ENCODE assay signal across 1 cellular context in the genomic region with DNA sequence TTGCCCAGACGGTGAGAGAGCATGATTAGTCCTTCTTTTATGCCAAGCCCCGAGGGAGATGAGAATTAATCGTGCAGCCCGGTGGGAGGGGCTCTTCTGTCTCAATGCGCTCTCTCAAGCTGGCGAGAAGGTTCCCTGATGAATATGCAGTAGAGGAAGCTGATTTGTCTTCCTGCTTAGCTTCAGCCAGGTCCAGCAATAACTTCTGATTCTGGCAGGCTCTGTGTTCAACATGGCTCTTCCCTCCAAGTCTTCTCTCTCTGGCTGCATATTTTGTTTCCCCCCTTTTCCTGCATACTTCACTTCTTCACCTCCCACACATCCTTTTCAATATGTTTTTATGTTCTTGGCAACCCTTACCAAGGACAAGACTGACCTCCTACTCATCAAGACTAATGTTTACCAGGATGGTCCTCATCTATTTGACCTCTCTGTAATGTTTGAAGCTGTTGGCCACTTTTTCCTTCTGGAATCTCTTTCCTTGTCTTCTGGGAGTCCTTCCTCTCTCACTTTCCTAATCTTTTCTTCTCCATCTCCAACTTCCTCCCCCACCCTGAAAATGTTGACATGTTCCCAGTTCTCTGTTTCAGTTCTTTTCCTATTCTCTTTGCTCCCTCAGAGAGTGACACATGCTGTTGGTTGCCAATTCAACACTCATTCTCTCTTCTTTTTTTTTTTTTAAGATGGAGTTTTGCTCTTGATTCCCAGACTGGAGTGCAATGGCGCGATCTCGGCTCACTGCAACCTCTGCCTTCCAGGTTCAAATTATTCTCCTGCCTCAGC.
TF ChIP-seq lines count a peak whose summit lies in the region.

No MANE protein-coding gene starts in this region.

TF ChIP-seq in GM23338, 12 proteins besides CTCF, POLR2A, EP300 and RAD21 (continued from another document):
- TF ChIP-seq, protein P1, sequence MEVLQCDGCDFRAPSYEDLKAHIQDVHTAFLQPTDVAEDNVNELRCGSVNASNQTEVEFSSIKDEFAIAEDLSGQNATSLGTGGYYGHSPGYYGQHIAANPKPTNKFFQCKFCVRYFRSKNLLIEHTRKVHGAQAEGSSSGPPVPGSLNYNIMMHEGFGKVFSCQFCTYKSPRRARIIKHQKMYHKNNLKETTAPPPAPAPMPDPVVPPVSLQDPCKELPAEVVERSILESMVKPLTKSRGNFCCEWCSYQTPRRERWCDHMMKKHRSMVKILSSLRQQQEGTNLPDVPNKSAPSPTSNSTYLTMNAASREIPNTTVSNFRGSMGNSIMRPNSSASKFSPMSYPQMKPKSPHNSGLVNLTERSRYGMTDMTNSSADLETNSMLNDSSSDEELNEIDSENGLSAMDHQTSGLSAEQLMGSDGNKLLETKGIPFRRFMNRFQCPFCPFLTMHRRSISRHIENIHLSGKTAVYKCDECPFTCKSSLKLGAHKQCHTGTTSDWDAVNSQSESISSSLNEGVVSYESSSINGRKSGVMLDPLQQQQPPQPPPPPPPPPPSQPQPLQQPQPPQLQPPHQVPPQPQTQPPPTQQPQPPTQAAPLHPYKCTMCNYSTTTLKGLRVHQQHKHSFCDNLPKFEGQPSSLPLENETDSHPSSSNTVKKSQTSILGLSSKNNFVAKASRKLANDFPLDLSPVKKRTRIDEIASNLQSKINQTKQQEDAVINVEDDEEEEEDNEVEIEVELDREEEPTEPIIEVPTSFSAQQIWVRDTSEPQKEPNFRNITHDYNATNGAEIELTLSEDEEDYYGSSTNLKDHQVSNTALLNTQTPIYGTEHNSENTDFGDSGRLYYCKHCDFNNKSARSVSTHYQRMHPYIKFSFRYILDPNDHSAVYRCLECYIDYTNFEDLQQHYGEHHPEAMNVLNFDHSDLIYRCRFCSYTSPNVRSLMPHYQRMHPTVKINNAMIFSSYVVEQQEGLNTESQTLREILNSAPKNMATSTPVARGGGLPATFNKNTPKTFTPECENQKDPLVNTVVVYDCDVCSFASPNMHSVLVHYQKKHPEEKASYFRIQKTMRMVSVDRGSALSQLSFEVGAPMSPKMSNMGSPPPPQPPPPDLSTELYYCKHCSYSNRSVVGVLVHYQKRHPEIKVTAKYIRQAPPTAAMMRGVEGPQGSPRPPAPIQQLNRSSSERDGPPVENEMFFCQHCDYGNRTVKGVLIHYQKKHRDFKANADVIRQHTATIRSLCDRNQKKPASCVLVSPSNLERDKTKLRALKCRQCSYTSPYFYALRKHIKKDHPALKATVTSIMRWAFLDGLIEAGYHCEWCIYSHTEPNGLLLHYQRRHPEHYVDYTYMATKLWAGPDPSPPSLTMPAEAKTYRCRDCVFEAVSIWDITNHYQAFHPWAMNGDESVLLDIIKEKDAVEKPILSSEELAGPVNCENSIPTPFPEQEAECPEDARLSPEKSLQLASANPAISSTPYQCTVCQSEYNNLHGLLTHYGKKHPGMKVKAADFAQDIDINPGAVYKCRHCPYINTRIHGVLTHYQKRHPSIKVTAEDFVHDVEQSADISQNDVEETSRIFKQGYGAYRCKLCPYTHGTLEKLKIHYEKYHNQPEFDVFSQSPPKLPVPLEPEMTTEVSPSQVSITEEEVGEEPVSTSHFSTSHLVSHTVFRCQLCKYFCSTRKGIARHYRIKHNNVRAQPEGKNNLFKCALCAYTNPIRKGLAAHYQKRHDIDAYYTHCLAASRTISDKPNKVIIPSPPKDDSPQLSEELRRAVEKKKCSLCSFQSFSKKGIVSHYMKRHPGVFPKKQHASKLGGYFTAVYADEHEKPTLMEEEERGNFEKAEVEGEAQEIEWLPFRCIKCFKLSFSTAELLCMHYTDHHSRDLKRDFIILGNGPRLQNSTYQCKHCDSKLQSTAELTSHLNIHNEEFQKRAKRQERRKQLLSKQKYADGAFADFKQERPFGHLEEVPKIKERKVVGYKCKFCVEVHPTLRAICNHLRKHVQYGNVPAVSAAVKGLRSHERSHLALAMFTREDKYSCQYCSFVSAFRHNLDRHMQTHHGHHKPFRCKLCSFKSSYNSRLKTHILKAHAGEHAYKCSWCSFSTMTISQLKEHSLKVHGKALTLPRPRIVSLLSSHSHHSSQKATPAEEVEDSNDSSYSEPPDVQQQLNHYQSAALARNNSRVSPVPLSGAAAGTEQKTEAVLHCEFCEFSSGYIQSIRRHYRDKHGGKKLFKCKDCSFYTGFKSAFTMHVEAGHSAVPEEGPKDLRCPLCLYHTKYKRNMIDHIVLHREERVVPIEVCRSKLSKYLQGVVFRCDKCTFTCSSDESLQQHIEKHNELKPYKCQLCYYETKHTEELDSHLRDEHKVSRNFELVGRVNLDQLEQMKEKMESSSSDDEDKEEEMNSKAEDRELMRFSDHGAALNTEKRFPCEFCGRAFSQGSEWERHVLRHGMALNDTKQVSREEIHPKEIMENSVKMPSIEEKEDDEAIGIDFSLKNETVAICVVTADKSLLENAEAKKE (CRISPR knock-in tag; IDR thresholded peaks at IDR 0.05): no peak
- TF ChIP-seq NANOG (IDR thresholded peaks at IDR 0.05; ENCODE audit: borderline replicate concordance) (no peak), ZNF114 (CRISPR knock-in tag; IDR thresholded peaks at IDR 0.05) (no peak), CREB1 (CRISPR knock-in tag; IDR thresholded peaks at IDR 0.05; ENCODE audit: low read depth) (no peak), POLR2AphosphoS5 (IDR thresholded peaks at IDR 0.05; ENCODE audit: low read depth) (no peak)
- TF ChIP-seq, protein P2, sequence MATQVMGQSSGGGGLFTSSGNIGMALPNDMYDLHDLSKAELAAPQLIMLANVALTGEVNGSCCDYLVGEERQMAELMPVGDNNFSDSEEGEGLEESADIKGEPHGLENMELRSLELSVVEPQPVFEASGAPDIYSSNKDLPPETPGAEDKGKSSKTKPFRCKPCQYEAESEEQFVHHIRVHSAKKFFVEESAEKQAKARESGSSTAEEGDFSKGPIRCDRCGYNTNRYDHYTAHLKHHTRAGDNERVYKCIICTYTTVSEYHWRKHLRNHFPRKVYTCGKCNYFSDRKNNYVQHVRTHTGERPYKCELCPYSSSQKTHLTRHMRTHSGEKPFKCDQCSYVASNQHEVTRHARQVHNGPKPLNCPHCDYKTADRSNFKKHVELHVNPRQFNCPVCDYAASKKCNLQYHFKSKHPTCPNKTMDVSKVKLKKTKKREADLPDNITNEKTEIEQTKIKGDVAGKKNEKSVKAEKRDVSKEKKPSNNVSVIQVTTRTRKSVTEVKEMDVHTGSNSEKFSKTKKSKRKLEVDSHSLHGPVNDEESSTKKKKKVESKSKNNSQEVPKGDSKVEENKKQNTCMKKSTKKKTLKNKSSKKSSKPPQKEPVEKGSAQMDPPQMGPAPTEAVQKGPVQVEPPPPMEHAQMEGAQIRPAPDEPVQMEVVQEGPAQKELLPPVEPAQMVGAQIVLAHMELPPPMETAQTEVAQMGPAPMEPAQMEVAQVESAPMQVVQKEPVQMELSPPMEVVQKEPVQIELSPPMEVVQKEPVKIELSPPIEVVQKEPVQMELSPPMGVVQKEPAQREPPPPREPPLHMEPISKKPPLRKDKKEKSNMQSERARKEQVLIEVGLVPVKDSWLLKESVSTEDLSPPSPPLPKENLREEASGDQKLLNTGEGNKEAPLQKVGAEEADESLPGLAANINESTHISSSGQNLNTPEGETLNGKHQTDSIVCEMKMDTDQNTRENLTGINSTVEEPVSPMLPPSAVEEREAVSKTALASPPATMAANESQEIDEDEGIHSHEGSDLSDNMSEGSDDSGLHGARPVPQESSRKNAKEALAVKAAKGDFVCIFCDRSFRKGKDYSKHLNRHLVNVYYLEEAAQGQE (IDR thresholded peaks at IDR 0.05; ENCODE audit: unreplicated experiment): no peak
